ENCODE assay signal across 20 cellular contexts in the genomic region with DNA sequence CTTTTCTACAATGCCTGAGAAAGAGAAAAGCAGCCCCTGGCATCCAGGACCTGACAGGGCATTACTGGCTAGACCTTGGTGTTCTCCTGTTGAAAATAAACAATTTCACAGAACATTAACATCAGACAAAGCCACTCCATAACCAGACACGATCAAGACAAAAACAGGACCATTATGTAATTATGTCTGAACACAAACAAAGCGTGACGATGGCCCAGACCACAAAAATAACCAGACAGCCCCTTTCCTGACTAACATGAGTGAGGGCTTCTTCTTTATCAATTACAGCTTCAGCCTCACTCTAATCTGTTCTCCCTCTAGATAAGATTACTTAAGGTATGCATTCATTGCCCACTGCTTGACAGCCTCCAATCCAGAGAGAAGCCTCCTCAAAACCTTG.
DNase-seq lines count a peak whose midpoint lies in the region; ATAC-seq, FAIRE-seq and TF ChIP-seq lines count a peak whose summit lies in the region.
"Had no signal": no experiment of that assay in that cellular context is flagged by ENCODE, and none has a peak within 500 bp of the region (broad histone marks: within the 10 kb centered on the region; RNA-seq: fewer than 3 reads in every experiment).

No MANE protein-coding gene starts in this region.

- intact Hi-C loops in posterior vena cava (cut with DNase I) = loop anchor here in 1 of 2 donors (10.0 kb wide), 1 partner anchor 86 kb away; no protein-coding TSS in a partner anchor

- H3K36me3 Mint-ChIP-seq in astrocyte (ENCODE audit: low read depth, unreplicated experiment) = no peaks in the 10 kb centered on the region
- peaks cover 3% of the 10 kb centered on the region for H3K36me3 Mint-ChIP-seq in neural crest cell (ENCODE audit: low read depth)
- no peaks in the 10 kb centered on the region for H3K36me3 Mint-ChIP-seq in activated CD8-positive, alpha-beta T cell treated with anti-CD3 and anti-CD28 coated beads, Interleukin-2, amount 10 ng/mL, durations not matched to agents 7 days and 5 days (ENCODE audit: low read depth)
- H3K36me3 Mint-ChIP-seq: naive B cell had no signal

- no peak overlapping the region for H3K9ac ChIP-seq in astrocyte (ENCODE audit: low read length)

- H3K4me3 ChIP-seq in astrocyte (ENCODE audit: insufficient read depth, low read depth, low read length) = no peak overlapping the region
- H3K4me3 ChIP-seq: HAP-1, prostate gland, tibial nerve had no signal

- POLR2A ChIA-PET in activated CD8-positive, alpha-beta T cell treated with anti-CD3 and anti-CD28 coated beads, Interleukin-2, amount 10 ng/mL, durations not matched to agents 7 days and 5 days (lab: Charles Lee) = no interaction called here

- no peaks in the 10 kb centered on the region for H3K4me1 Mint-ChIP-seq in astrocyte (ENCODE audit: low read depth, unreplicated experiment)
- peaks cover 31% of the 10 kb centered on the region for H3K4me1 Mint-ChIP-seq in neural crest cell
- H3K4me1 Mint-ChIP-seq in activated CD8-positive, alpha-beta T cell treated with anti-CD3 and anti-CD28 coated beads, Interleukin-2, amount 10 ng/mL, durations not matched to agents 7 days and 5 days (ENCODE audit: low read depth) = no peaks in the 10 kb centered on the region

- peak; percentile 9 for DNase-seq in H4 (ENCODE audit: low spot score)
- peak; percentile 30 for DNase-seq in NCI-H345 treated with DMSO at 0.1 percent for 48 hours (lab: John Stamatoyannopoulos, UW; ENCODE audit: unreplicated experiment)
- peak; percentile 32 for DNase-seq in astrocyte (ENCODE audit: low read depth)
- DNase-seq in neural crest cell (ENCODE audit: low read depth, low spot score) = no peak
- DNase-seq in posterior vena cava (ENCODE audit: low spot score) = no peak
- DNase-seq in activated CD8-positive, alpha-beta T cell treated with anti-CD3 and anti-CD28 coated beads, Interleukin-2, amount 10 ng/mL, durations not matched to agents 7 days and 5 days = no peak
- no peak for DNase-seq in SHP77 (lab: John Stamatoyannopoulos, UW)
- DNase-seq: activated B cell treated with CpG ODN at 0.5 μM for 24 hours; activated CD8-positive, alpha-beta T cell treated with anti-CD3 and anti-CD28 coated beads for 36 hours; caudate nucleus; DMS53; effector CD4-positive, alpha-beta T cell; head of caudate nucleus; naive B cell; NCI-H2107 had no signal

- CTCF ChIA-PET in activated CD8-positive, alpha-beta T cell treated with anti-CD3 and anti-CD28 coated beads, Interleukin-2, amount 10 ng/mL, durations not matched to agents 7 days and 5 days (lab: Charles Lee) = interaction anchor here (1.2 kb wide), 1 partner anchor 88 kb away, joined by 3 read pairs; no protein-coding TSS in a partner anchor

- no peaks in the 10 kb centered on the region for H3K36me3 ChIP-seq in astrocyte (ENCODE audit: insufficient read depth, low read length)
- H3K36me3 ChIP-seq: HAP-1, prostate gland, tibial nerve had no signal

- TF ChIP-seq CTCF in astrocyte (IDR thresholded peaks at IDR 0.05; ENCODE audit: insufficient read depth, low read depth, low read length) = no peak
- no peak for TF ChIP-seq CTCF in neural crest cell (conservative IDR thresholded peaks at IDR 0.05)

- H3K27me3 ChIP-seq in astrocyte (ENCODE audit: insufficient read depth, low read length) = no peaks in the 10 kb centered on the region
- H3K27me3 ChIP-seq: tibial nerve had no signal

- no peak overlapping the region for H2AFZ ChIP-seq in astrocyte (ENCODE audit: low read depth, low read length)

- no peak overlapping the region for H3K4me2 ChIP-seq in astrocyte (ENCODE audit: low read length)

- H3K27ac Mint-ChIP-seq in astrocyte (ENCODE audit: unreplicated experiment) = no peak overlapping the region
- peak overlapping the region; percentile 76 for H3K27ac Mint-ChIP-seq in neural crest cell (ENCODE audit: unreplicated experiment)
- no peak overlapping the region for H3K27ac Mint-ChIP-seq in activated CD8-positive, alpha-beta T cell treated with anti-CD3 and anti-CD28 coated beads, Interleukin-2, amount 10 ng/mL, durations not matched to agents 7 days and 5 days
- H3K27ac Mint-ChIP-seq: activated B cell treated with CpG ODN at 0.5 μM for 24 hours; activated CD8-positive, alpha-beta T cell treated with anti-CD3 and anti-CD28 coated beads for 36 hours; activated T-helper 1 cell treated with anti-CD3 and anti-CD28 coated beads, Interleukin-12 subunit alpha, Interleukin-12 subunit beta, Interleukin-2, Interleukin-4 antibody, amounts not matched to agents 30 ng/mL and 10 ng/mL and 1 ng/mL, durations not matched to agents 14 hours and 24 hours and 36 hours; T-helper 1 cell treated with Interleukin-12 subunit alpha and Interleukin-12 subunit beta and Interleukin-4 antibody, amounts not matched to agents 30 μg/mL and 1 μg/mL, for 36 hours had no signal

- no peak for FAIRE-seq in astrocyte (lab: Jason Lieb, UNC)

- no peaks in the 10 kb centered on the region for H3K79me2 ChIP-seq in astrocyte (ENCODE audit: insufficient read depth, low read length)

- H3K4me3 Mint-ChIP-seq in astrocyte (ENCODE audit: unreplicated experiment) = no peak overlapping the region
- H3K4me3 Mint-ChIP-seq in neural crest cell = no peak overlapping the region
- no peak overlapping the region for H3K4me3 Mint-ChIP-seq in activated CD8-positive, alpha-beta T cell treated with anti-CD3 and anti-CD28 coated beads, Interleukin-2, amount 10 ng/mL, durations not matched to agents 7 days and 5 days
- H3K4me3 Mint-ChIP-seq: activated B cell treated with CpG ODN at 0.5 μM for 24 hours; activated CD8-positive, alpha-beta T cell treated with anti-CD3 and anti-CD28 coated beads for 36 hours; activated T-helper 1 cell treated with anti-CD3 and anti-CD28 coated beads, Interleukin-12 subunit alpha, Interleukin-12 subunit beta, Interleukin-2, Interleukin-4 antibody, amounts not matched to agents 30 ng/mL and 10 ng/mL and 1 ng/mL, durations not matched to agents 14 hours and 24 hours and 36 hours; T-helper 1 cell treated with Interleukin-12 subunit alpha and Interleukin-12 subunit beta and Interleukin-4 antibody, amounts not matched to agents 30 μg/mL and 1 μg/mL, for 36 hours had no signal

- H3K9me3 ChIP-seq in astrocyte (ENCODE audit: insufficient read depth, low read depth, low read length) = no peaks in the 10 kb centered on the region
- H3K9me3 ChIP-seq: HAP-1, prostate gland, tibial nerve had no signal

- H3K9me3 Mint-ChIP-seq in astrocyte (ENCODE audit: unreplicated experiment) = no peaks in the 10 kb centered on the region
- peaks cover 7% of the 10 kb centered on the region for H3K9me3 Mint-ChIP-seq in neural crest cell
- H3K9me3 Mint-ChIP-seq in activated CD8-positive, alpha-beta T cell treated with anti-CD3 and anti-CD28 coated beads, Interleukin-2, amount 10 ng/mL, durations not matched to agents 7 days and 5 days (ENCODE audit: insufficient read depth) = no peaks in the 10 kb centered on the region
- H3K9me3 Mint-ChIP-seq: activated B cell treated with CpG ODN at 0.5 μM for 24 hours; activated CD8-positive, alpha-beta T cell treated with anti-CD3 and anti-CD28 coated beads for 36 hours; activated T-helper 1 cell treated with anti-CD3 and anti-CD28 coated beads, Interleukin-12 subunit alpha, Interleukin-12 subunit beta, Interleukin-2, Interleukin-4 antibody, amounts not matched to agents 30 ng/mL and 10 ng/mL and 1 ng/mL, durations not matched to agents 14 hours and 24 hours and 36 hours; T-helper 1 cell treated with Interleukin-12 subunit alpha and Interleukin-12 subunit beta and Interleukin-4 antibody, amounts not matched to agents 30 μg/mL and 1 μg/mL, for 36 hours had no signal

- no peak for ATAC-seq in activated CD8-positive, alpha-beta T cell treated with anti-CD3 and anti-CD28 coated beads, Interleukin-2, amount 10 ng/mL, durations not matched to agents 7 days and 5 days
- ATAC-seq: activated CD8-positive, alpha-beta T cell treated with anti-CD3 and anti-CD28 coated beads for 36 hours had no signal

- no peak overlapping the region for H3K27ac ChIP-seq in astrocyte (ENCODE audit: low read depth, low read length)
- H3K27ac ChIP-seq: prostate gland, tibial nerve had no signal

- no peaks in the 10 kb centered on the region for H3K4me1 ChIP-seq in astrocyte (ENCODE audit: insufficient read depth, low read length)
- H3K4me1 ChIP-seq: HAP-1, prostate gland, tibial nerve had no signal

- peaks cover 4% of the 10 kb centered on the region for H3K27me3 Mint-ChIP-seq in astrocyte (ENCODE audit: low read depth, unreplicated experiment)
- H3K27me3 Mint-ChIP-seq in neural crest cell (ENCODE audit: low read depth) = no peaks in the 10 kb centered on the region
- H3K27me3 Mint-ChIP-seq in activated CD8-positive, alpha-beta T cell treated with anti-CD3 and anti-CD28 coated beads, Interleukin-2, amount 10 ng/mL, durations not matched to agents 7 days and 5 days (ENCODE audit: low read depth) = no peaks in the 10 kb centered on the region
- H3K27me3 Mint-ChIP-seq: activated B cell treated with CpG ODN at 0.5 μM for 24 hours; activated CD8-positive, alpha-beta T cell treated with anti-CD3 and anti-CD28 coated beads for 36 hours had no signal

- H4K20me1 ChIP-seq in astrocyte (ENCODE audit: insufficient read depth, low read length) = no peaks in the 10 kb centered on the region

Comparison
In these comparisons a context has a peak if more than half of its experiments do, and no peak if none do; other contexts are left out.
1. DNase-seq: peak in H4 (single experiment), NCI-H345 treated with DMSO at 0.1 percent for 48 hours (single experiment) and astrocyte (single experiment); none in neural crest cell (single experiment), posterior vena cava (single experiment), activated CD8-positive, alpha-beta T cell treated with anti-CD3 and anti-CD28 coated beads, Interleukin-2, amount 10 ng/mL, durations not matched to agents 7 days and 5 days (single experiment) and SHP77 (0 of 2).